Comparison of ENCODE assay signal across 1 cellular context in genomic region chr10:88111294-88111693, GRCh38.
TF ChIP-seq lines count a peak whose summit lies in the region.

No MANE protein-coding gene starts in this region.

TF ChIP-seq in HCT116, 20 proteins besides CTCF, POLR2A, EP300 and RAD21 (continued from another document):
- TF ChIP-seq YY1 (IDR thresholded peaks at IDR 0.05; ENCODE audit: extremely low read depth, insufficient replicate concordance, low read depth, low read length) (no peak), FOSL1 (IDR thresholded peaks at IDR 0.05; ENCODE audit: low read depth) (no peak), ATF3 (IDR thresholded peaks at IDR 0.05) (no peak), ZNF274 (IDR thresholded peaks at IDR 0.05; ENCODE audit: low read depth, low read length) (no peak), POLR2AphosphoS5 (IDR thresholded peaks at IDR 0.05; ENCODE audit: low read depth, low read length) (no peak)
